16 cellular contexts compared by ENCODE assay signal in genomic region chr17:79001190-79002020, GRCh38. TPM values are rescaled to one million over a fixed set of nuclear protein-coding genes. Genes with fewer than 3 reads are reported as not detected.
DNase-seq lines count a peak whose midpoint lies in the region; ATAC-seq and TF ChIP-seq lines count a peak whose summit lies in the region.
"Had no signal": no experiment of that assay in that cellular context is flagged by ENCODE, and none has a peak within 500 bp of the region (broad histone marks: within the 10 kb centered on the region; RNA-seq: fewer than 3 reads in every experiment).

No MANE protein-coding gene starts in this region.

- intact Hi-C loops in ovary (cut with DNase I) = no loop called here

- DNase-seq in GM13977 (ENCODE audit: low spot score) (peak; percentile 13), endodermal cell (peak; percentile 40), ovary (peak in 4 of 5 donors; percentile 5 to 30 (median 15)), tibial nerve (ENCODE audit: low spot score in 2 of 2) (no peak), T-cell (no peak)
- DNase-seq: activated CD4-positive, CD25-positive, alpha-beta regulatory T cell; activated naive CD8-positive, alpha-beta T cell treated with anti-CD3 and anti-CD28 coated beads, Interleukin-2, amount 10 ng/mL, durations not matched to agents 7 days and 5 days; cerebellar nuclear complex; NCI-H2107; NCI-H82; T-helper 1 cell had no signal

- 89 to 96% methylated on average over 12 to 19 of the region's 19 CpGs for WGBS in endodermal cell (ENCODE audit: insufficient coverage in 1 of 2, insufficient read length in 1 of 2), 2 experiments
- WGBS in ovary, 3 donors = 87 to 88% (median 87%) methylated on average over 19 of the region's 19 CpGs
- WGBS in tibial nerve, 2 donors = 78 to 84% methylated on average over 19 of the region's 19 CpGs

- H3K27ac ChIP-seq in BLaER1 (peak overlapping the region; percentile 35; the same call in 1 of the 2 replicates), endodermal cell (ENCODE audit: low read depth, low read length) (no peak overlapping the region), ovary (no peak overlapping the region), tibial nerve (no peak overlapping the region)
- H3K27ac ChIP-seq: epithelial cell of prostate had no signal

- TF ChIP-seq EP300 in ovary (IDR thresholded peaks at IDR 0.05) (no peak), tibial nerve (IDR thresholded peaks at IDR 0.05) (no peak)

- H3K4me2 ChIP-seq in BLaER1 = no peak overlapping the region

- H3K4me1 Mint-ChIP-seq in endodermal cell (no peaks in the 10 kb centered on the region), T-cell (peaks cover 27 to 38% (median 33%) of the 10 kb centered on the region in 3 donors)

- H3K27me3 Mint-ChIP-seq in endodermal cell (ENCODE audit: insufficient read depth) = peaks cover 19% of the 10 kb centered on the region
- H3K27me3 Mint-ChIP-seq in T-cell = no peaks in the 10 kb centered on the region
- H3K27me3 Mint-ChIP-seq: activated naive CD8-positive, alpha-beta T cell treated with anti-CD3 and anti-CD28 coated beads, Interleukin-2, amount 10 ng/mL, durations not matched to agents 7 days and 5 days had no signal

- TF ChIP-seq POLR2A in ovary (IDR thresholded peaks at IDR 0.05) = no peak
- no peak for TF ChIP-seq POLR2A in tibial nerve (IDR thresholded peaks at IDR 0.05)

- H3K27ac Mint-ChIP-seq in endodermal cell (no peak overlapping the region), T-cell (peak overlapping the region in 1 of 2 donors; percentile 39)
- H3K27ac Mint-ChIP-seq: activated naive CD8-positive, alpha-beta T cell treated with anti-CD3 and anti-CD28 coated beads, Interleukin-2, amount 10 ng/mL, durations not matched to agents 7 days and 5 days had no signal

- H3K9me3 ChIP-seq in BLaER1 (no peaks in the 10 kb centered on the region), endodermal cell (ENCODE audit: control insufficient read depth, low read length) (no peaks in the 10 kb centered on the region), ovary (no peaks in the 10 kb centered on the region), tibial nerve (no peaks in the 10 kb centered on the region)
- H3K9me3 ChIP-seq: thoracic aorta had no signal

- H4K20me1 ChIP-seq in BLaER1 = peaks cover 86% of the 10 kb centered on the region

- CTCF ChIA-PET in T-cell (lab: Charles Lee) = interaction anchor here in 1 of 2 donors (0.7 kb wide), 1 partner anchor 10 kb away, joined by 8 read pairs; no protein-coding TSS in a partner anchor

- H3K36me3 ChIP-seq in BLaER1 (peaks cover 68% of the 10 kb centered on the region), endodermal cell (ENCODE audit: control insufficient read depth, insufficient read depth, low read length) (peaks cover 22% of the 10 kb centered on the region), ovary (no peaks in the 10 kb centered on the region), tibial nerve (peaks cover 0 to 57% (median 20%) of the 10 kb centered on the region in 3 donors)

- in situ Hi-C loops in GM13977 (cut with MboI; ENCODE audit: low pct_unique_long_range_greater_than_20kb, low sequenced_read_pairs, unreplicated experiment) = no loop called here

- H3K27me3 ChIP-seq in BLaER1 (no peaks in the 10 kb centered on the region), endodermal cell (ENCODE audit: control insufficient read depth, insufficient read depth, low read length, poor library complexity, severe bottlenecking) (no peaks in the 10 kb centered on the region), ovary (no peaks in the 10 kb centered on the region), tibial nerve (no peaks in the 10 kb centered on the region)

- H3K4me3 ChIP-seq in BLaER1 (no peak overlapping the region), endodermal cell (ENCODE audit: low read length) (no peak overlapping the region), ovary (no peak overlapping the region), tibial nerve (no peak overlapping the region)
- H3K4me3 ChIP-seq: thoracic aorta had no signal

- no peak for ATAC-seq in HG02642 (IDR thresholded peaks at IDR 0.05; ENCODE audit: poor library complexity, unreplicated experiment)
- no peak for ATAC-seq in GM19395 (IDR thresholded peaks at IDR 0.05; ENCODE audit: unreplicated experiment)
- no peak for ATAC-seq in T-cell (replicated peaks in 1 of 4)

- H3K36me3 Mint-ChIP-seq in endodermal cell (ENCODE audit: low read depth) (peaks cover 42% of the 10 kb centered on the region), T-cell (peaks cover 24% of the 10 kb centered on the region)

- POLR2A ChIA-PET in T-cell (lab: Charles Lee) = interaction anchor here in 1 of 2 donors (0.6 kb wide), 1 partner anchor 732 kb away, joined by 5 read pairs; no protein-coding TSS in a partner anchor

- H3K4me3 Mint-ChIP-seq in endodermal cell (no peak overlapping the region), T-cell (no peak overlapping the region)
- H3K4me3 Mint-ChIP-seq: activated naive CD8-positive, alpha-beta T cell treated with anti-CD3 and anti-CD28 coated beads, Interleukin-2, amount 10 ng/mL, durations not matched to agents 7 days and 5 days had no signal

- TF ChIP-seq CTCF in GM13977 (IDR thresholded peaks at IDR 0.05; ENCODE audit: extremely low read depth, insufficient read depth, missing control alignments) (no peak), endodermal cell (conservative IDR thresholded peaks at IDR 0.05) (no peak), ovary (IDR thresholded peaks at IDR 0.05) (no peak), tibial nerve (IDR thresholded peaks at IDR 0.05) (no peak)

- H3K9me3 Mint-ChIP-seq in endodermal cell = no peaks in the 10 kb centered on the region
- no peaks in the 10 kb centered on the region for H3K9me3 Mint-ChIP-seq in T-cell
- H3K9me3 Mint-ChIP-seq: activated naive CD8-positive, alpha-beta T cell treated with anti-CD3 and anti-CD28 coated beads, Interleukin-2, amount 10 ng/mL, durations not matched to agents 7 days and 5 days had no signal

- H3K4me1 ChIP-seq in BLaER1 (peaks cover 14% of the 10 kb centered on the region), endodermal cell (ENCODE audit: control insufficient read depth, insufficient read depth, low read length) (no peaks in the 10 kb centered on the region), ovary (ENCODE audit: insufficient read depth) (no peaks in the 10 kb centered on the region), tibial nerve (peaks cover 0 to 47% (median 9%) of the 10 kb centered on the region in 4 donors)

- H3K9ac ChIP-seq in BLaER1 (no peak overlapping the region), endodermal cell (ENCODE audit: extremely low read depth, low read length, poor library complexity, severe bottlenecking) (no peak overlapping the region)

RNA-seq across cellular contexts. Expression of gene CANT1, which starts 8.2 kb away (rescaled TPM):
- total RNA-seq in endodermal cell (10 to 100 TPM; 57.5 to 61.8 TPM), ovary (10 to 100 TPM; 20.4 to 48.8 (median 34.3) TPM), tibial nerve (10 to 100 TPM; 21.0 to 27.3 (median 25.5) TPM), T-cell (10 to 100 TPM; 46.2 to 63.1 (median 57.7) TPM)
- polyA plus RNA-seq in endodermal cell (2013, experiment 1 of 2) = 50.7 TPM
- 48.7 TPM for polyA plus RNA-seq in endodermal cell (2013, experiment 2 of 2)
- 10 to 100 TPM; 18.6 to 33.8 TPM for polyA plus RNA-seq in ovary

RNA-seq across cellular contexts. Expression of gene LGALS3BP, which starts 21.7 kb away (rescaled TPM):
- total RNA-seq in endodermal cell (10 to 100 TPM; 23.3 to 71.4 TPM), ovary (100 to 1,000 TPM; 191 to 584 (median 250) TPM), tibial nerve (100 to 1,000 TPM; 191 to 392 (median 296) TPM), T-cell (10 to 100 TPM; 28.2 to 80.7 (median 51.6) TPM)
- polyA plus RNA-seq in endodermal cell (2013, experiment 1 of 2) = 51.4 TPM
- polyA plus RNA-seq in endodermal cell (2013, experiment 2 of 2) = 47.9 TPM
- polyA plus RNA-seq in ovary = 100 to 1,000 TPM; 214 to 251 TPM

RNA-seq across cellular contexts. Expression of gene C1QTNF1, which starts 22.6 kb away (rescaled TPM):
- total RNA-seq in endodermal cell (10 to 100 TPM; 16.0 to 16.5 TPM), ovary (10 to 100 TPM; 41.1 to 85.9 (median 53.5) TPM), tibial nerve (100 to 1,000 TPM in 1 of 4 donors, 10 to 100 TPM in 3; 67.1 to 147 (median 90.0) TPM), T-cell (under 1 TPM in 4 of 5 donors, not detected in 1; 0.10 to 0.57 (median 0.26) TPM)
- polyA plus RNA-seq in endodermal cell (2013, experiment 1 of 2) = 1.5 TPM
- 1.7 TPM for polyA plus RNA-seq in endodermal cell (2013, experiment 2 of 2)
- 10 to 100 TPM; 17.9 to 69.4 TPM for polyA plus RNA-seq in ovary
- total RNA-seq: activated naive CD8-positive, alpha-beta T cell treated with anti-CD3 and anti-CD28 coated beads, Interleukin-2, amount 10 ng/mL, durations not matched to agents 7 days and 5 days had no signal

Comparison
In these comparisons a context has a peak if more than half of its experiments do, and no peak if none do; other contexts are left out.
1. DNase-seq: peak in GM13977 (single experiment), endodermal cell (single experiment) and ovary (4 of 5); none in tibial nerve (0 of 2) and T-cell (0 of 34).
2. RNA of gene C1QTNF1, which starts 22.6 kb away (total RNA-seq): 67.1 to 147 TPM in tibial nerve, 41.1 to 85.9 TPM in ovary and 16.0 to 16.5 TPM in endodermal cell; 0.10 to 0.57 TPM in T-cell; every median in the first group is over 10 times any median in the second.